18 cellular contexts compared by ENCODE assay signal in the genomic region with DNA sequence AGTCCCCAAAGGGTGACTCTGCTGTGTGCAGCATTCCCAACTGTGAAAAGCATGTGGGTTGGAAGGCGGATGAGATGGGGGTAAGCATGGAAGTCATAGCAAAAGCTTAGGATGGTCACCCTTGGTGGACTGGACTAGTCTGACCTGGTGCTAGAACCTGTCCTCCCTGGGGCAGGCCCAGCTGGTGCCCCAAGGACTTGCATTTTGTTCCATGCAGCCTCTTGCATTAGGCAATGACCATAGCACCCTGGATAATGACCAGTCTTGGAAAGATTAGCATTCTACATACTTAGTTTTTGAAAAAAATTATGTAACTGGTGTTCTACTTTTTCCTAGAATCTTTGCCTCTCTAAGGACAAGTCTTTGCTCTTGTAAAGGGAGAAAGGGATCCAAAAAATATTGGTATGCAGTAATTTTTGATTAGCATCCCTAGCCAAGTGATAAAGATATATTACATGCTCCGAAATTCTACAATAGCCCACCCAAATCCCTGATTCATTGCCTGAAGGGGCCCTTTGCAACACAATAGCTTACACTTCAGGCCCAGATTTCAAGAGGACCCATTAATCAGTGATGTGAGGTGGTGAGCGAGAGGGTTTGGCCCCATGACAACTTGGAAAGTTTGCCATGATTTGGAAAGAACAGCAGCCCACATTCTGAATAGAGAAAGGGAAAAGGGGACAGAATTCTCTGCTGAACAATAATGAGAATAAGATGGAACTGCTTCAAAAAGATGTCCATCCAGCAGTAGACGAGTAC.
DNase-seq lines count a peak whose midpoint lies in the region; FAIRE-seq and TF ChIP-seq lines count a peak whose summit lies in the region.
"Had no signal": no experiment of that assay in that cellular context is flagged by ENCODE, and none has a peak within 500 bp of the region (broad histone marks: within the 10 kb centered on the region; RNA-seq: fewer than 3 reads in every experiment).

No MANE protein-coding gene starts in this region.

- no peak for FAIRE-seq in astrocyte (lab: Jason Lieb, UNC)
- FAIRE-seq: GM12878, TTC549 had no signal

- intact Hi-C loops in tibial artery (cut with DNase I; ENCODE audit: low total_unique reads): no loop called here

- no peaks in the 10 kb centered on the region for H3K79me2 ChIP-seq in astrocyte (ENCODE audit: insufficient read depth, low read length)
- H3K79me2 ChIP-seq in neural cell (replicated peaks; ENCODE audit: insufficient read depth, low read length): no peaks in the 10 kb centered on the region

- H3K27me3 Mint-ChIP-seq in astrocyte (ENCODE audit: low read depth, unreplicated experiment): no peaks in the 10 kb centered on the region
- H3K27me3 Mint-ChIP-seq: activated CD4-positive, alpha-beta memory T cell treated with anti-CD3 and anti-CD28 coated beads for 36 hours; activated naive CD8-positive, alpha-beta T cell treated with anti-CD3 and anti-CD28 coated beads, Interleukin-2, amount 50 U/mL, for 24 hours had no signal

- H3K27ac Mint-ChIP-seq in astrocyte (ENCODE audit: unreplicated experiment): no peak overlapping the region
- H3K27ac Mint-ChIP-seq: activated CD4-positive, alpha-beta memory T cell treated with anti-CD3 and anti-CD28 coated beads for 36 hours; activated naive CD8-positive, alpha-beta T cell treated with anti-CD3 and anti-CD28 coated beads, Interleukin-2, amount 50 U/mL, for 24 hours had no signal

- no peak overlapping the region for H2AFZ ChIP-seq in astrocyte (ENCODE audit: low read depth, low read length)
- no peak overlapping the region for H2AFZ ChIP-seq in neural cell (ENCODE audit: low read depth, low read length)

- no peaks in the 10 kb centered on the region for H3K36me3 ChIP-seq in astrocyte (ENCODE audit: insufficient read depth, low read length)
- no peaks in the 10 kb centered on the region for H3K36me3 ChIP-seq in neural cell (ENCODE audit: insufficient read depth, low read length)
- no peaks in the 10 kb centered on the region for H3K36me3 ChIP-seq in tibial artery

- H3F3A ChIP-seq in neural cell (ENCODE audit: insufficient read depth, low read length, poor library complexity, severe bottlenecking): peaks cover 9% of the 10 kb centered on the region

- no peaks in the 10 kb centered on the region for H3K36me3 Mint-ChIP-seq in astrocyte (ENCODE audit: low read depth, unreplicated experiment)
- H3K36me3 Mint-ChIP-seq: activated CD4-positive, alpha-beta memory T cell treated with anti-CD3 and anti-CD28 coated beads for 36 hours had no signal

- H3K27me3 ChIP-seq in astrocyte (ENCODE audit: insufficient read depth, low read length) (no peaks in the 10 kb centered on the region), neural cell (ENCODE audit: insufficient read depth, low read depth, low read length) (no peaks in the 10 kb centered on the region), tibial artery (no peaks in the 10 kb centered on the region)

- no peak for TF ChIP-seq RAD21 in neural cell (conservative IDR thresholded peaks at IDR 0.05)

- no peak overlapping the region for H3K4me3 ChIP-seq in astrocyte (ENCODE audit: insufficient read depth, low read depth, low read length)
- H3K4me3 ChIP-seq in fibroblast of the aortic adventitia (ENCODE audit: low read depth, low read length): no peak overlapping the region
- H3K4me3 ChIP-seq in neural cell (ENCODE audit: low read length): no peak overlapping the region
- H3K4me3 ChIP-seq in tibial artery: no peak overlapping the region
- H3K4me3 ChIP-seq: GM12878, smooth muscle cell had no signal

- no peaks in the 10 kb centered on the region for H3K9me3 ChIP-seq in astrocyte (ENCODE audit: insufficient read depth, low read depth, low read length)
- no peaks in the 10 kb centered on the region for H3K9me3 ChIP-seq in neural cell (ENCODE audit: low read length)
- no peaks in the 10 kb centered on the region for H3K9me3 ChIP-seq in tibial artery

- no peak overlapping the region for H3K4me3 Mint-ChIP-seq in astrocyte (ENCODE audit: unreplicated experiment)
- H3K4me3 Mint-ChIP-seq: activated CD4-positive, alpha-beta memory T cell treated with anti-CD3 and anti-CD28 coated beads for 36 hours; activated naive CD8-positive, alpha-beta T cell treated with anti-CD3 and anti-CD28 coated beads, Interleukin-2, amount 50 U/mL, for 24 hours had no signal

- DNase-seq in astrocyte (ENCODE audit: low read depth) (peak; percentile 72), fibroblast of the aortic adventitia (ENCODE audit: low read depth) (peak; percentile 91), tibial artery (peak; percentile 68 to 75), NCI-H1048 (lab: John Stamatoyannopoulos, UW) (no peak), NCI-H2196 (lab: John Stamatoyannopoulos, UW; ENCODE audit: unreplicated experiment) (no peak), iPS-NIHi7 (ENCODE audit: extremely low spot score) (no peak), medulla oblongata (ENCODE audit: extremely low spot score) (no peak)
- DNase-seq: activated CD4-positive, alpha-beta memory T cell treated with anti-CD3 and anti-CD28 coated beads for 36 hours; activated naive CD8-positive, alpha-beta T cell treated with anti-CD3 and anti-CD28 coated beads, Interleukin-2, amount 50 U/mL, for 24 hours; Calu3; cerebellar nuclear complex; MV-4-11; NCI-H2081; NCI-H524 had no signal

- TF ChIP-seq EP300 in neural cell (conservative IDR thresholded peaks at IDR 0.05; ENCODE audit: poor library complexity, severe bottlenecking): no peak

- H3K9ac ChIP-seq in astrocyte (ENCODE audit: low read length): no peak overlapping the region
- H3K9ac ChIP-seq in neural cell (ENCODE audit: low read length): no peak overlapping the region

- H4K20me1 ChIP-seq in astrocyte (ENCODE audit: insufficient read depth, low read length) (no peaks in the 10 kb centered on the region), neural cell (ENCODE audit: insufficient read depth) (no peaks in the 10 kb centered on the region)

- H3K27ac ChIP-seq in astrocyte (ENCODE audit: low read depth, low read length) (no peak overlapping the region), neural cell (ENCODE audit: low read length) (peak overlapping the region; percentile 89), tibial artery (peak overlapping the region in 1 of 2 donors; percentile 34)

- peaks cover 10% of the 10 kb centered on the region for H3K4me1 ChIP-seq in astrocyte (ENCODE audit: insufficient read depth, low read length)
- peaks cover 0 to 40% (median 15%) of the 10 kb centered on the region in 4 donors for H3K4me1 ChIP-seq in tibial artery

- H3K4me2 ChIP-seq in astrocyte (ENCODE audit: low read length) (no peak overlapping the region), neural cell (ENCODE audit: low read length) (no peak overlapping the region)
- H3K4me2 ChIP-seq: smooth muscle cell had no signal

- TF ChIP-seq CTCF in astrocyte (IDR thresholded peaks at IDR 0.05; ENCODE audit: insufficient read depth, low read depth, low read length): no peak
- no peak for TF ChIP-seq CTCF in fibroblast of the aortic adventitia (IDR thresholded peaks at IDR 0.05; ENCODE audit: insufficient read depth, low read length)
- TF ChIP-seq CTCF in neural cell (IDR thresholded peaks at IDR 0.05; ENCODE audit: poor library complexity, severe bottlenecking): no peak
- TF ChIP-seq CTCF in tibial artery (IDR thresholded peaks at IDR 0.05): no peak

- no peaks in the 10 kb centered on the region for H3K9me2 ChIP-seq in neural cell (ENCODE audit: insufficient read depth, low read length)

- peaks cover 2% of the 10 kb centered on the region for H3K9me3 Mint-ChIP-seq in astrocyte (ENCODE audit: unreplicated experiment)
- H3K9me3 Mint-ChIP-seq: activated CD4-positive, alpha-beta memory T cell treated with anti-CD3 and anti-CD28 coated beads for 36 hours; activated naive CD8-positive, alpha-beta T cell treated with anti-CD3 and anti-CD28 coated beads, Interleukin-2, amount 50 U/mL, for 24 hours had no signal

- peaks cover 17% of the 10 kb centered on the region for H3K4me1 Mint-ChIP-seq in astrocyte (ENCODE audit: low read depth, unreplicated experiment)
- H3K4me1 Mint-ChIP-seq: activated naive CD8-positive, alpha-beta T cell treated with anti-CD3 and anti-CD28 coated beads, Interleukin-2, amount 50 U/mL, for 24 hours had no signal

TF ChIP-seq in neural cell, 6 proteins besides CTCF, POLR2A, EP300 and RAD21:
- TF ChIP-seq, protein P1, sequence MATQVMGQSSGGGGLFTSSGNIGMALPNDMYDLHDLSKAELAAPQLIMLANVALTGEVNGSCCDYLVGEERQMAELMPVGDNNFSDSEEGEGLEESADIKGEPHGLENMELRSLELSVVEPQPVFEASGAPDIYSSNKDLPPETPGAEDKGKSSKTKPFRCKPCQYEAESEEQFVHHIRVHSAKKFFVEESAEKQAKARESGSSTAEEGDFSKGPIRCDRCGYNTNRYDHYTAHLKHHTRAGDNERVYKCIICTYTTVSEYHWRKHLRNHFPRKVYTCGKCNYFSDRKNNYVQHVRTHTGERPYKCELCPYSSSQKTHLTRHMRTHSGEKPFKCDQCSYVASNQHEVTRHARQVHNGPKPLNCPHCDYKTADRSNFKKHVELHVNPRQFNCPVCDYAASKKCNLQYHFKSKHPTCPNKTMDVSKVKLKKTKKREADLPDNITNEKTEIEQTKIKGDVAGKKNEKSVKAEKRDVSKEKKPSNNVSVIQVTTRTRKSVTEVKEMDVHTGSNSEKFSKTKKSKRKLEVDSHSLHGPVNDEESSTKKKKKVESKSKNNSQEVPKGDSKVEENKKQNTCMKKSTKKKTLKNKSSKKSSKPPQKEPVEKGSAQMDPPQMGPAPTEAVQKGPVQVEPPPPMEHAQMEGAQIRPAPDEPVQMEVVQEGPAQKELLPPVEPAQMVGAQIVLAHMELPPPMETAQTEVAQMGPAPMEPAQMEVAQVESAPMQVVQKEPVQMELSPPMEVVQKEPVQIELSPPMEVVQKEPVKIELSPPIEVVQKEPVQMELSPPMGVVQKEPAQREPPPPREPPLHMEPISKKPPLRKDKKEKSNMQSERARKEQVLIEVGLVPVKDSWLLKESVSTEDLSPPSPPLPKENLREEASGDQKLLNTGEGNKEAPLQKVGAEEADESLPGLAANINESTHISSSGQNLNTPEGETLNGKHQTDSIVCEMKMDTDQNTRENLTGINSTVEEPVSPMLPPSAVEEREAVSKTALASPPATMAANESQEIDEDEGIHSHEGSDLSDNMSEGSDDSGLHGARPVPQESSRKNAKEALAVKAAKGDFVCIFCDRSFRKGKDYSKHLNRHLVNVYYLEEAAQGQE (IDR thresholded peaks at IDR 0.05; ENCODE audit: borderline replicate concordance): no peak
- TF ChIP-seq POLR2AphosphoS5 (IDR thresholded peaks at IDR 0.05) (no peak), EZH2 (IDR thresholded peaks at IDR 0.05; ENCODE audit: borderline replicate concordance, insufficient read depth, low read length, poor library complexity, severe bottlenecking) (no peak), TAF1 (IDR thresholded peaks at IDR 0.05; ENCODE audit: low read depth) (no peak)

Comparison
In these comparisons a context has a peak if more than half of its experiments do, and no peak if none do; other contexts are left out.
1. DNase-seq: peak in astrocyte (single experiment), fibroblast of the aortic adventitia (single experiment) and tibial artery (2 of 2); none in NCI-H1048 (single experiment), NCI-H2196 (single experiment), iPS-NIHi7 (single experiment) and medulla oblongata (single experiment).